Comparison of ENCODE assay signal across 24 cellular contexts in the genomic region with DNA sequence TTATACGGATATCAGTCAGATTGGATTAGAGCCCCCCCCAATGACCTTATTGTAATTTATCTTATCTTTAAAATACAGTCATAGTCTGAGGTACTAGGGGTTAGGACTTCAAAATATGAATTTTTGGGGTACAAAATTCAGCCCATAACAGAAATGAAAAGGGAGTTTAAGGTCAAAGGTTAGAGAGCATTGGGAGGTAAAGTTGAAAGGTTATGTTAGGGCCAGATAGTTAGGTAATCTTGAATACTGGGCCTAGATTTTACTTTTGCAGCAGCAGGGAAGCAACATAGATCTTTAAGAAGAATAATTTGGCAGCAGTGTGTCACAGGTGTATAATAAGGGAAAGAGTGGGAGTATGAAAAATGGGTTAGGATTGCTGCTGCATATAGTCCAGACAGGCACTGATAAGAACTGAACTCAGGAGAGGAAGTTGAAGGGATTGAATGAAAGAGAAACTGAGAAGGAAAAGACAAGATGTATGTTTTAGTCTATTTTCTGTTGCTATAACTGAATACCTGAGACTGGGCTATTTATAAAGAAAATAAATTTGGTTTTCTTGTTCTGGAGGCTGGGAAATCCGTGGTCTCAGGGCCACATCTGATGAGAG. TPM values are rescaled to one million over a fixed set of nuclear protein-coding genes. Genes with fewer than 3 reads are reported as not detected.
DNase-seq lines count a peak whose midpoint lies in the region; ATAC-seq and TF ChIP-seq lines count a peak whose summit lies in the region.
"Had no signal": no experiment of that assay in that cellular context is flagged by ENCODE, and none has a peak within 500 bp of the region (broad histone marks: within the 10 kb centered on the region; RNA-seq: fewer than 3 reads in every experiment).

No MANE protein-coding gene starts in this region.

- peaks cover 1% of the 10 kb centered on the region for H3K36me3 Mint-ChIP-seq in activated naive CD4-positive, alpha-beta T cell treated with anti-CD3 and anti-CD28 coated beads, Interleukin-2, amount 10 ng/mL, durations not matched to agents 7 days and 5 days
- no peaks in the 10 kb centered on the region for H3K36me3 Mint-ChIP-seq in CD14-positive monocyte
- H3K36me3 Mint-ChIP-seq: natural killer cell had no signal

- no peak overlapping the region for H3K4me3 Mint-ChIP-seq in activated naive CD4-positive, alpha-beta T cell treated with anti-CD3 and anti-CD28 coated beads, Interleukin-2, amount 10 ng/mL, durations not matched to agents 7 days and 5 days
- H3K4me3 Mint-ChIP-seq in CD14-positive monocyte: no peak overlapping the region
- H3K4me3 Mint-ChIP-seq: natural killer cell had no signal

- no peaks in the 10 kb centered on the region for H4K20me1 ChIP-seq in Loucy (ENCODE audit: insufficient read depth, low read length, poor library complexity, severe bottlenecking)

- H3K27ac Mint-ChIP-seq in activated naive CD4-positive, alpha-beta T cell treated with anti-CD3 and anti-CD28 coated beads, Interleukin-2, amount 10 ng/mL, durations not matched to agents 7 days and 5 days: peak overlapping the region; percentile 60
- no peak overlapping the region for H3K27ac Mint-ChIP-seq in CD14-positive monocyte
- H3K27ac Mint-ChIP-seq: natural killer cell had no signal

- H3K4me1 Mint-ChIP-seq in activated naive CD4-positive, alpha-beta T cell treated with anti-CD3 and anti-CD28 coated beads, Interleukin-2, amount 10 ng/mL, durations not matched to agents 7 days and 5 days: peaks cover 46% of the 10 kb centered on the region
- peaks cover 10% of the 10 kb centered on the region for H3K4me1 Mint-ChIP-seq in CD14-positive monocyte
- H3K4me1 Mint-ChIP-seq: natural killer cell had no signal

- no peaks in the 10 kb centered on the region for H3K27me3 ChIP-seq in Loucy (ENCODE audit: insufficient read depth, low read length, poor library complexity, severe bottlenecking)
- H3K27me3 ChIP-seq in parathyroid adenoma (ENCODE audit: control insufficient read depth, insufficient read depth, low read length): no peaks in the 10 kb centered on the region
- H3K27me3 ChIP-seq: gastroesophageal sphincter, SJSA1, vagina had no signal

- H3K36me3 ChIP-seq in Loucy (ENCODE audit: insufficient read depth, low read length) (no peaks in the 10 kb centered on the region), parathyroid adenoma (ENCODE audit: control insufficient read depth, insufficient read depth, low read length) (no peaks in the 10 kb centered on the region)
- H3K36me3 ChIP-seq: BE2C, gastroesophageal sphincter, left ventricle myocardium inferior, SJSA1, vagina had no signal

- no peaks in the 10 kb centered on the region for H3K9me2 ChIP-seq in Loucy (replicated peaks; ENCODE audit: low read depth, low read length)

- H2AFZ ChIP-seq in Loucy (ENCODE audit: low read length): 0 out of 2 replicates have a peak overlapping the region, but pooled peaks have one; percentile 5
- peak overlapping the region; percentile 9 for H2AFZ ChIP-seq in parathyroid adenoma

- DNase-seq in activated naive CD4-positive, alpha-beta T cell treated with anti-CD3 and anti-CD28 coated beads, Interleukin-2, amount 10 ng/mL, durations not matched to agents 7 days and 5 days: no peak
- DNase-seq in activated naive CD4-positive, alpha-beta T cell treated with Interleukin-2 at 50 U/mL for 16 hours: no peak
- no peak for DNase-seq in NCI-H1930 (lab: John Stamatoyannopoulos, UW)
- no peak for DNase-seq in CD14-positive monocyte (ENCODE audit: low spot score)
- DNase-seq: activated CD4-positive, alpha-beta T cell treated with anti-CD3 and anti-CD28 coated beads for 48 hours; activated effector memory CD4-positive, alpha-beta T cell treated with anti-CD3 and anti-CD28 coated beads, Interleukin-2, amount 50 U/mL, for 16 hours; anterior cingulate cortex; BE2C; Calu3; hypothalamus; left ventricle myocardium inferior; natural killer cell; NCI-H1048; NCI-H187; NCI-H69; retina had no signal

- H3K9ac ChIP-seq in Loucy (ENCODE audit: low read depth, low read length, poor library complexity, severe bottlenecking): no peak overlapping the region
- H3K9ac ChIP-seq in parathyroid adenoma: no peak overlapping the region

- no peaks in the 10 kb centered on the region for H3K9me3 Mint-ChIP-seq in activated naive CD4-positive, alpha-beta T cell treated with anti-CD3 and anti-CD28 coated beads, Interleukin-2, amount 10 ng/mL, durations not matched to agents 7 days and 5 days
- H3K9me3 Mint-ChIP-seq in CD14-positive monocyte: peaks cover 0 to 4% (median 0%) of the 10 kb centered on the region in 7 donors
- H3K9me3 Mint-ChIP-seq: natural killer cell had no signal

- H3F3A ChIP-seq in Loucy (ENCODE audit: low read depth): 0 out of 2 replicates have a peak, but pooled peaks cover 5% of the 10 kb centered on the region

- H3K4me3 ChIP-seq in Loucy (ENCODE audit: low read length, poor library complexity, severe bottlenecking): no peak overlapping the region
- H3K4me3 ChIP-seq in parathyroid adenoma (ENCODE audit: low read depth, low read length): no peak overlapping the region
- H3K4me3 ChIP-seq: gastroesophageal sphincter, left ventricle myocardium inferior, SJSA1, smooth muscle cell, vagina had no signal

- no peak overlapping the region for H3K4me2 ChIP-seq in Loucy (ENCODE audit: low read depth, low read length, poor library complexity, severe bottlenecking)
- H3K4me2 ChIP-seq in parathyroid adenoma (ENCODE audit: low read length): no peak overlapping the region
- H3K4me2 ChIP-seq: smooth muscle cell had no signal

- H3K79me2 ChIP-seq in Loucy (ENCODE audit: insufficient read depth, low read length): no peaks in the 10 kb centered on the region
- no peaks in the 10 kb centered on the region for H3K79me2 ChIP-seq in parathyroid adenoma

- CTCF ChIA-PET in activated naive CD4-positive, alpha-beta T cell treated with anti-CD3 and anti-CD28 coated beads, Interleukin-2, amount 10 ng/mL, durations not matched to agents 7 days and 5 days (lab: Charles Lee): no interaction called here

- H3K27ac ChIP-seq in parathyroid adenoma: no peak overlapping the region
- H3K27ac ChIP-seq: gastroesophageal sphincter, left ventricle myocardium inferior, SJSA1, vagina had no signal

- no peaks in the 10 kb centered on the region for H3K27me3 Mint-ChIP-seq in activated naive CD4-positive, alpha-beta T cell treated with anti-CD3 and anti-CD28 coated beads, Interleukin-2, amount 10 ng/mL, durations not matched to agents 7 days and 5 days
- peaks cover 3 to 10% (median 6%) of the 10 kb centered on the region in 3 donors for H3K27me3 Mint-ChIP-seq in CD14-positive monocyte (ENCODE audit: low read depth in 3 of 3)

- H3K4me1 ChIP-seq in Loucy (ENCODE audit: insufficient read depth, low read length, poor library complexity, severe bottlenecking) (peaks cover 49% of the 10 kb centered on the region), parathyroid adenoma (peaks cover 40% of the 10 kb centered on the region)
- H3K4me1 ChIP-seq: BE2C, gastroesophageal sphincter, left ventricle myocardium inferior, SJSA1, vagina had no signal

- TF ChIP-seq CTCF in Loucy (conservative IDR thresholded peaks at IDR 0.05; ENCODE audit: low read length) (no peak), parathyroid adenoma (IDR thresholded peaks at IDR 0.05) (no peak), CD14-positive monocyte (IDR thresholded peaks at IDR 0.05) (no peak)

- intact Hi-C loops in CD14-positive monocyte (cut with micrococcal nuclease): no loop called here

- ATAC-seq in GM19043 (IDR thresholded peaks at IDR 0.05; ENCODE audit: low read depth, unreplicated experiment) (peak; percentile 59), HG02970 (IDR thresholded peaks at IDR 0.05; ENCODE audit: low FRiP score, unreplicated experiment) (no peak)
- ATAC-seq: gastroesophageal sphincter, natural killer cell had no signal

- H3K9me3 ChIP-seq in Loucy (ENCODE audit: insufficient read depth, low read depth, low read length) (no peaks in the 10 kb centered on the region), parathyroid adenoma (ENCODE audit: control insufficient read depth, low read length) (no peaks in the 10 kb centered on the region)
- H3K9me3 ChIP-seq: BE2C, gastroesophageal sphincter, left ventricle myocardium inferior, SJSA1, vagina had no signal

RNA-seq across cellular contexts. Expression of a gene that starts 10.7 kb away (rescaled TPM):
- not detected for polyA plus RNA-seq in CD14-positive monocyte
